1 cellular context compared by ENCODE assay signal in the genomic region with DNA sequence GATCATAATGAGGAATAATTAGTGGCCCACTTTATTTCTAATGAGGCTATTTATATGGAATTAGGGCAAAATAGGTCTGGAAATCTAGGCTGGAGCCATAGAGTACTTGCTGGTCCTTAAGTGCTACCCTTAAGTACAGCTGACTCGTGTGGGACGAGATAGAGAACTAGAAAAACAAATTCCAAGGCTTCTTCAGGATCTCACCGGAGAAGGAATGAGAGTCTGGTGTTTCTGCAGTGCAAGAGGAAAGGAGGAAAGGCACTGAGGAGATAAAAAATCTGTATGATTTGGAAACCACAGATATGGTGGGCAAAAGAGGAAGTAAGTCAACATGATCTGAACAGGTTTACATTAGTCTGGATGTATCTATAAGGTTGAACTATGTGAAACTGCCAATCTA.
TF ChIP-seq lines count a peak whose summit lies in the region.

No MANE protein-coding gene starts in this region.

TF ChIP-seq in GM23338, 12 proteins besides CTCF, POLR2A, EP300 and RAD21 (continued from another document):
- TF ChIP-seq, protein P1, sequence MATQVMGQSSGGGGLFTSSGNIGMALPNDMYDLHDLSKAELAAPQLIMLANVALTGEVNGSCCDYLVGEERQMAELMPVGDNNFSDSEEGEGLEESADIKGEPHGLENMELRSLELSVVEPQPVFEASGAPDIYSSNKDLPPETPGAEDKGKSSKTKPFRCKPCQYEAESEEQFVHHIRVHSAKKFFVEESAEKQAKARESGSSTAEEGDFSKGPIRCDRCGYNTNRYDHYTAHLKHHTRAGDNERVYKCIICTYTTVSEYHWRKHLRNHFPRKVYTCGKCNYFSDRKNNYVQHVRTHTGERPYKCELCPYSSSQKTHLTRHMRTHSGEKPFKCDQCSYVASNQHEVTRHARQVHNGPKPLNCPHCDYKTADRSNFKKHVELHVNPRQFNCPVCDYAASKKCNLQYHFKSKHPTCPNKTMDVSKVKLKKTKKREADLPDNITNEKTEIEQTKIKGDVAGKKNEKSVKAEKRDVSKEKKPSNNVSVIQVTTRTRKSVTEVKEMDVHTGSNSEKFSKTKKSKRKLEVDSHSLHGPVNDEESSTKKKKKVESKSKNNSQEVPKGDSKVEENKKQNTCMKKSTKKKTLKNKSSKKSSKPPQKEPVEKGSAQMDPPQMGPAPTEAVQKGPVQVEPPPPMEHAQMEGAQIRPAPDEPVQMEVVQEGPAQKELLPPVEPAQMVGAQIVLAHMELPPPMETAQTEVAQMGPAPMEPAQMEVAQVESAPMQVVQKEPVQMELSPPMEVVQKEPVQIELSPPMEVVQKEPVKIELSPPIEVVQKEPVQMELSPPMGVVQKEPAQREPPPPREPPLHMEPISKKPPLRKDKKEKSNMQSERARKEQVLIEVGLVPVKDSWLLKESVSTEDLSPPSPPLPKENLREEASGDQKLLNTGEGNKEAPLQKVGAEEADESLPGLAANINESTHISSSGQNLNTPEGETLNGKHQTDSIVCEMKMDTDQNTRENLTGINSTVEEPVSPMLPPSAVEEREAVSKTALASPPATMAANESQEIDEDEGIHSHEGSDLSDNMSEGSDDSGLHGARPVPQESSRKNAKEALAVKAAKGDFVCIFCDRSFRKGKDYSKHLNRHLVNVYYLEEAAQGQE (IDR thresholded peaks at IDR 0.05; ENCODE audit: unreplicated experiment) = no peak
- TF ChIP-seq EZH2phosphoT487 (IDR thresholded peaks at IDR 0.05; ENCODE audit: unreplicated experiment) = no peak
